Comparison of ENCODE assay signal across 1 cellular context in genomic region chr17:34318474-34318873, GRCh38.
TF ChIP-seq lines count a peak whose summit lies in the region.

No MANE protein-coding gene starts in this region.

TF ChIP-seq in GM12878, 131 proteins besides CTCF, POLR2A, EP300 and RAD21:
- TF ChIP-seq HDAC2 (IDR thresholded peaks at IDR 0.05) (no peak), SMC3 (IDR thresholded peaks at IDR 0.05; ENCODE audit: borderline replicate concordance, low read length) (no peak), YBX1 (IDR thresholded peaks at IDR 0.05) (no peak), ZSCAN29 (IDR thresholded peaks at IDR 0.05) (no peak), MYB (IDR thresholded peaks at IDR 0.05; ENCODE audit: borderline replicate concordance, low read depth, low read length) (no peak), BCL11A (IDR thresholded peaks at IDR 0.05; ENCODE audit: low read depth, low read length) (no peak)
